Comparison of ENCODE assay signal across 14 cellular contexts in genomic region chr7:30201921-30202320, GRCh38.
DNase-seq lines count a peak whose midpoint lies in the region; ATAC-seq and TF ChIP-seq lines count a peak whose summit lies in the region.
"Had no signal": no experiment of that assay in that cellular context is flagged by ENCODE, and none has a peak within 500 bp of the region (broad histone marks: within the 10 kb centered on the region; RNA-seq: fewer than 3 reads in every experiment).

No MANE protein-coding gene starts in this region.

- 92 to 93% methylated on average over 2 of the region's 2 CpGs for WGBS in lung, 2 donors

- no peak overlapping the region for H3K9ac ChIP-seq in BLaER1 treated with 17β-estradiol and CSF1 and Interleukin-3, amounts not matched to agents 10 nM and 100 nM

- POLR2A ChIA-PET in HEK293T (lab: Yijun Ruan, JAX) = no interaction called here
- POLR2A ChIA-PET in activated CD8-positive, alpha-beta T cell treated with anti-CD3 and anti-CD28 coated beads, Interleukin-2, amount 10 ng/mL, durations not matched to agents 7 days and 5 days (lab: Charles Lee) = no interaction called here

- H4K20me1 ChIP-seq in BLaER1 treated with 17β-estradiol and CSF1 and Interleukin-3, amounts not matched to agents 10 nM and 100 nM = no peaks in the 10 kb centered on the region

- H3K27ac Mint-ChIP-seq in activated CD8-positive, alpha-beta T cell treated with anti-CD3 and anti-CD28 coated beads, Interleukin-2, amount 10 ng/mL, durations not matched to agents 7 days and 5 days = no peak overlapping the region
- H3K27ac Mint-ChIP-seq: GM23338 had no signal

- peak overlapping the region in 10 of 11 experiments; percentile 3 to 54 (median 38); a peak in 14 of 22 replicates for H3K4me2 ChIP-seq in BLaER1 treated with 17β-estradiol and CSF1 and Interleukin-3, amounts not matched to agents 10 nM and 100 nM
- H3K4me2 ChIP-seq: GM23338 had no signal

- no peak for TF ChIP-seq CTCF in lung (IDR thresholded peaks at IDR 0.05; ENCODE audit: control extremely low read depth, extremely low read depth)

- peak; percentile 39; the same call in 1 of the 2 replicates for TF ChIP-seq POLR2A in Raji (IDR thresholded peaks at IDR 0.05; ENCODE audit: insufficient read depth, low read depth, low read length)

- H3K27me3 Mint-ChIP-seq in activated CD8-positive, alpha-beta T cell treated with anti-CD3 and anti-CD28 coated beads, Interleukin-2, amount 10 ng/mL, durations not matched to agents 7 days and 5 days (ENCODE audit: low read depth) = no peaks in the 10 kb centered on the region

- H3K27ac ChIP-seq in BLaER1 treated with 17β-estradiol and CSF1 and Interleukin-3, amounts not matched to agents 10 nM and 100 nM = peak overlapping the region in 3 of 11 experiments; percentile 3 to 21 (median 10); a peak in 3 of 22 replicates
- no peak overlapping the region for H3K27ac ChIP-seq in lung (ENCODE audit: low read depth in 1 of 2, low read length in 1 of 2)
- H3K27ac ChIP-seq: C4-2B had no signal

- H3K4me3 ChIP-seq in BLaER1 treated with 17β-estradiol and CSF1 and Interleukin-3, amounts not matched to agents 10 nM and 100 nM = no peak overlapping the region
- H3K4me3 ChIP-seq in lung = no peak overlapping the region
- H3K4me3 ChIP-seq: GM23338 had no signal

- peaks cover 17 to 29% (median 24%) of the 10 kb centered on the region in 11 experiments for H3K9me3 ChIP-seq in BLaER1 treated with 17β-estradiol and CSF1 and Interleukin-3, amounts not matched to agents 10 nM and 100 nM (replicated peaks in 1 of 11)
- peaks cover 0 to 2% of the 10 kb centered on the region in 2 donors for H3K9me3 ChIP-seq in lung (ENCODE audit: control insufficient read depth in 2 of 2, insufficient read depth in 1 of 2, low read length in 1 of 2)

- ATAC-seq in HG02759 (IDR thresholded peaks at IDR 0.05; ENCODE audit: unreplicated experiment) (peak; percentile 17), lung (ENCODE audit: insufficient read depth, low FRiP score) (no peak)
- ATAC-seq in activated CD8-positive, alpha-beta T cell treated with anti-CD3 and anti-CD28 coated beads, Interleukin-2, amount 10 ng/mL, durations not matched to agents 7 days and 5 days = no peak
- ATAC-seq: GM23338 had no signal

- peaks cover 0 to 14% (median 0%) of the 10 kb centered on the region in 11 experiments; a peak in 1 of 22 replicates for H3K36me3 ChIP-seq in BLaER1 treated with 17β-estradiol and CSF1 and Interleukin-3, amounts not matched to agents 10 nM and 100 nM
- no peaks in the 10 kb centered on the region for H3K36me3 ChIP-seq in lung (ENCODE audit: control insufficient read depth in 2 of 2, insufficient read depth in 2 of 2, low read length in 2 of 2)

- CTCF ChIA-PET in HEK293T (lab: Yijun Ruan, JAX) = no interaction called here
- CTCF ChIA-PET in activated CD8-positive, alpha-beta T cell treated with anti-CD3 and anti-CD28 coated beads, Interleukin-2, amount 10 ng/mL, durations not matched to agents 7 days and 5 days (lab: Charles Lee) = no interaction called here

- DNase-seq in lung (ENCODE audit: low spot score) (peak; percentile 13), HEK293T (ENCODE audit: extremely low spot score) (no peak), NCI-H446 (lab: John Stamatoyannopoulos, UW) (no peak)
- DNase-seq in stimulated activated CD4-positive, alpha-beta T cell treated with anti-CD3 and anti-CD28 coated beads, Interleukin-12 subunit alpha, Interleukin-12 subunit beta, amount 100 ng/mL, for 4 hours = no peak
- DNase-seq in activated CD8-positive, alpha-beta T cell treated with anti-CD3 and anti-CD28 coated beads, Interleukin-2, amount 10 ng/mL, durations not matched to agents 7 days and 5 days = no peak
- DNase-seq: EL, NCI-H1930, NCI-H2171 treated with DMSO at 0.1 percent for 48 hours, NCI-H526 had no signal

- no peaks in the 10 kb centered on the region for H3K36me3 Mint-ChIP-seq in activated CD8-positive, alpha-beta T cell treated with anti-CD3 and anti-CD28 coated beads, Interleukin-2, amount 10 ng/mL, durations not matched to agents 7 days and 5 days (ENCODE audit: low read depth)

- H3K9me3 Mint-ChIP-seq in activated CD8-positive, alpha-beta T cell treated with anti-CD3 and anti-CD28 coated beads, Interleukin-2, amount 10 ng/mL, durations not matched to agents 7 days and 5 days (ENCODE audit: insufficient read depth) = peaks cover 4% of the 10 kb centered on the region

- no peak overlapping the region for H3K4me3 Mint-ChIP-seq in activated CD8-positive, alpha-beta T cell treated with anti-CD3 and anti-CD28 coated beads, Interleukin-2, amount 10 ng/mL, durations not matched to agents 7 days and 5 days
- H3K4me3 Mint-ChIP-seq: GM23338 had no signal

- no peaks in the 10 kb centered on the region for H3K27me3 ChIP-seq in BLaER1 treated with 17β-estradiol and CSF1 and Interleukin-3, amounts not matched to agents 10 nM and 100 nM
- H3K27me3 ChIP-seq in lung (ENCODE audit: control insufficient read depth, insufficient read depth) = no peaks in the 10 kb centered on the region

- H3K4me1 ChIP-seq in BLaER1 treated with 17β-estradiol and CSF1 and Interleukin-3, amounts not matched to agents 10 nM and 100 nM = peaks cover 7 to 36% (median 14%) of the 10 kb centered on the region in 10 experiments; a peak in 17 of 20 replicates
- H3K4me1 ChIP-seq in lung (ENCODE audit: control insufficient read depth in 2 of 2, insufficient read depth in 2 of 2, low read length in 2 of 2) = peaks cover 0 to 4% of the 10 kb centered on the region in 2 donors

- no peaks in the 10 kb centered on the region for H3K4me1 Mint-ChIP-seq in activated CD8-positive, alpha-beta T cell treated with anti-CD3 and anti-CD28 coated beads, Interleukin-2, amount 10 ng/mL, durations not matched to agents 7 days and 5 days (ENCODE audit: low read depth)
- H3K4me1 Mint-ChIP-seq: GM23338 had no signal

TF ChIP-seq in HEK293T, 16 proteins besides CTCF, POLR2A, EP300 and RAD21:
- TF ChIP-seq TARDBP (IDR thresholded peaks at IDR 0.05) = no peak
- no peak for TF ChIP-seq ZNF384 (IDR thresholded peaks at IDR 0.05)
- no peak for TF ChIP-seq NFRKB (IDR thresholded peaks at IDR 0.05)
- no peak for TF ChIP-seq FOXK2 (IDR thresholded peaks at IDR 0.05)
- no peak for TF ChIP-seq ARNT (IDR thresholded peaks at IDR 0.05)
- no peak for TF ChIP-seq SP1 (IDR thresholded peaks at IDR 0.05)
- no peak for TF ChIP-seq FOXM1 (IDR thresholded peaks at IDR 0.05; ENCODE audit: borderline replicate concordance)
- no peak for TF ChIP-seq SUZ12 (IDR thresholded peaks at IDR 0.05)
- TF ChIP-seq CTBP1 (IDR thresholded peaks at IDR 0.05; ENCODE audit: borderline replicate concordance) = no peak
- TF ChIP-seq ELF4 (IDR thresholded peaks at IDR 0.05) = no peak
- no peak for TF ChIP-seq FOXA1 (IDR thresholded peaks at IDR 0.05)
- TF ChIP-seq L3MBTL2 (conservative IDR thresholded peaks at IDR 0.05) = no peak
- TF ChIP-seq PKNOX1 (IDR thresholded peaks at IDR 0.05) = no peak
- no peak for TF ChIP-seq BHLHE40 (IDR thresholded peaks at IDR 0.05; ENCODE audit: borderline replicate concordance)
- no peak for TF ChIP-seq HDGF (IDR thresholded peaks at IDR 0.05; ENCODE audit: borderline replicate concordance)
- TF ChIP-seq LEF1 (IDR thresholded peaks at IDR 0.05; ENCODE audit: borderline replicate concordance) = no peak
